ENCODE assay signal across 35 cellular contexts in the genomic region with DNA sequence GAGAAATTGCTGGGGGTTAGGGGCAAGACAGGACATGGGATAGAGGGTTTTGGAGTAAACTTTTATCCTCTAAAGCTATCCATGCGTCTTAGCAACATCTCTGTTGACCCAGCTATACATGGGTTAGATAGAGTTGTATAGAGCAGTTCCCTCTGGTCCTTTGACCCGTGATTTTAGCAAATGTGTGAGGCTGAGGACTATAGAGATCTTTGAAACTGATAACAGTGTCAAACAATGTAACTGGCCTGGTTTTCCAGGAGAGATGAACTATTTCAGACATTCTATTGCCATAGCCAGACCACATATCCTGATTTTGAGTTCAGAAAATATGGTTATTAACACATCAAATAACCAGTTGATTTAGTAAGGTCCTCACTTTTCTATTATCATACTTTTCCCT.
"Had no signal": no experiment of that assay in that cellular context is flagged by ENCODE, and none has a peak within 500 bp of the region (broad histone marks: within the 10 kb centered on the region; RNA-seq: fewer than 3 reads in every experiment).

No MANE protein-coding gene starts in this region.

- H3K9me3 ChIP-seq: adrenal gland, body of pancreas, breast epithelium had no signal

- H3K36me3 ChIP-seq: adrenal gland, brain microvascular endothelial cell, breast epithelium had no signal

- H3K27me3 ChIP-seq: adrenal gland, body of pancreas, breast epithelium had no signal

- DNase-seq: activated B cell treated with CpG ODN at 0.5 μM for 24 hours; activated CD4-positive, alpha-beta memory T cell treated with anti-CD3 and anti-CD28 coated beads for 36 hours; activated CD4-positive, alpha-beta T cell treated with anti-CD3 and anti-CD28 coated beads for 4 hours; activated CD4-positive, alpha-beta T cell treated with anti-CD3 and anti-CD28 coated beads, Interleukin-2, amount 10 ng/mL, durations not matched to agents 24 days and 14 days; activated CD4-positive, alpha-beta T cell treated with anti-CD3 and anti-CD28 coated beads, Interleukin-2, amount 50 U/mL, for 1 hour; activated CD4-positive, alpha-beta T cell treated with anti-CD3 and anti-CD28 coated beads, Interleukin-2, amount 50 U/mL, for 4 hours; activated CD4-positive, CD25-positive, alpha-beta regulatory T cell treated with anti-CD3 and anti-CD28 coated beads, Interleukin-2, amount 50 U/mL, for 72 hours; activated CD8-positive, alpha-beta memory T cell treated with anti-CD3 and anti-CD28 coated beads, Interleukin-2, amount 50 U/mL, for 4 hours; activated CD8-positive, alpha-beta T cell treated with anti-CD3 and anti-CD28 coated beads for 36 hours; activated effector memory CD4-positive, alpha-beta T cell treated with anti-CD3 and anti-CD28 coated beads, Interleukin-2, amount 50 U/mL, for 16 hours; activated gamma-delta T cell treated with Interleukin-2 at 50 U/mL for 16 hours; activated naive CD4-positive, alpha-beta T cell; activated naive CD4-positive, alpha-beta T cell treated with anti-CD3 and anti-CD28 coated beads for 36 hours; activated naive CD4-positive, alpha-beta T cell treated with anti-CD3 and anti-CD28 coated beads, Interleukin-2, amount 50 U/mL, for 16 hours; activated naive CD8-positive, alpha-beta T cell treated with anti-CD3 and anti-CD28 coated beads for 36 hours; activated T-cell treated with anti-CD3 and anti-CD28 coated beads for 4 hours; activated T-cell treated with anti-CD3 and anti-CD28 coated beads, Interleukin-2, amount 50 U/mL, for 1 hour; activated T-cell treated with anti-CD3 and anti-CD28 coated beads, Interleukin-2, amount 50 U/mL, for 4 hours; activated T-cell treated with anti-CD3 and anti-CD28 coated beads, Interleukin-2, amount 50 U/mL, for 72 hours; adrenal gland; amniotic stem cell; aorta; body of pancreas; brain microvascular endothelial cell; central memory CD4-positive, alpha-beta T cell; T-helper 1 cell; T-helper 2 cell; T-helper 9 cell had no signal

- H3K27me3 Mint-ChIP-seq: activated T-helper 17 cell treated with anti-CD3 and anti-CD28 coated beads, Interleukin-2, amount 50 U/mL, for 72 hours had no signal

- H3K36me3 Mint-ChIP-seq: activated CD4-positive, alpha-beta memory T cell treated with anti-CD3 and anti-CD28 coated beads for 36 hours; activated naive CD4-positive, alpha-beta T cell treated with anti-CD3 and anti-CD28 coated beads, Interleukin-2, amount 50 U/mL, for 72 hours; activated naive CD8-positive, alpha-beta T cell treated with anti-CD3 and anti-CD28 coated beads for 36 hours had no signal

- H3K4me3 ChIP-seq: adrenal gland, body of pancreas, breast epithelium had no signal

- H3K27ac Mint-ChIP-seq: activated B cell treated with CpG ODN at 0.5 μM for 24 hours; activated CD4-positive, alpha-beta memory T cell treated with anti-CD3 and anti-CD28 coated beads for 36 hours; activated CD4-positive, alpha-beta T cell treated with anti-CD3 and anti-CD28 coated beads, Interleukin-2, amount 10 ng/mL, durations not matched to agents 24 days and 14 days; activated CD8-positive, alpha-beta T cell treated with anti-CD3 and anti-CD28 coated beads for 36 hours; activated naive CD4-positive, alpha-beta T cell treated with anti-CD3 and anti-CD28 coated beads for 36 hours; activated naive CD4-positive, alpha-beta T cell treated with anti-CD3 and anti-CD28 coated beads, Interleukin-2, amount 50 U/mL, for 72 hours; activated naive CD8-positive, alpha-beta T cell treated with anti-CD3 and anti-CD28 coated beads for 36 hours; activated T-cell treated with anti-CD3 and anti-CD28 coated beads, Interleukin-2, amount 50 U/mL, for 72 hours; activated T-helper 1 cell treated with anti-CD3 and anti-CD28 coated beads, Interleukin-12 subunit alpha, Interleukin-12 subunit beta, Interleukin-2, Interleukin-4 antibody, amounts not matched to agents 30 ng/mL and 10 ng/mL and 1 ng/mL, durations not matched to agents 14 hours and 24 hours and 36 hours; activated T-helper 17 cell treated with anti-CD3 and anti-CD28 coated beads, Interleukin-2, amount 50 U/mL, for 72 hours; T-helper 1 cell treated with Interleukin-12 subunit alpha and Interleukin-12 subunit beta and Interleukin-4 antibody, amounts not matched to agents 30 μg/mL and 1 μg/mL, for 36 hours; T-helper 2 cell treated with Interferon-gamma antibody and Interleukin-4, amounts not matched to agents 5 μg/mL and 100 μg/mL, for 36 hours had no signal

- ATAC-seq: activated CD8-positive, alpha-beta T cell treated with anti-CD3 and anti-CD28 coated beads for 36 hours; activated naive CD4-positive, alpha-beta T cell treated with anti-CD3 and anti-CD28 coated beads, Interleukin-2, amount 50 U/mL, for 72 hours; activated T-cell treated with anti-CD3 and anti-CD28 coated beads, Interleukin-2, amount 50 U/mL, for 4 hours; activated T-cell treated with anti-CD3 and anti-CD28 coated beads, Interleukin-2, amount 50 U/mL, for 72 hours; activated T-helper 17 cell treated with anti-CD3 and anti-CD28 coated beads, Interleukin-2, amount 50 U/mL, for 72 hours; body of pancreas had no signal

- H3K4me1 Mint-ChIP-seq: activated B cell treated with CpG ODN at 0.5 μM for 24 hours; activated CD4-positive, alpha-beta T cell treated with anti-CD3 and anti-CD28 coated beads, Interleukin-2, amount 10 ng/mL, durations not matched to agents 24 days and 14 days; activated naive CD8-positive, alpha-beta T cell treated with anti-CD3 and anti-CD28 coated beads for 36 hours; activated T-helper 17 cell treated with anti-CD3 and anti-CD28 coated beads, Interleukin-2, amount 50 U/mL, for 72 hours had no signal

- H3K4me3 Mint-ChIP-seq: activated B cell treated with CpG ODN at 0.5 μM for 24 hours; activated CD4-positive, alpha-beta memory T cell treated with anti-CD3 and anti-CD28 coated beads for 36 hours; activated CD4-positive, alpha-beta T cell treated with anti-CD3 and anti-CD28 coated beads, Interleukin-2, amount 10 ng/mL, durations not matched to agents 24 days and 14 days; activated CD8-positive, alpha-beta T cell treated with anti-CD3 and anti-CD28 coated beads for 36 hours; activated naive CD4-positive, alpha-beta T cell treated with anti-CD3 and anti-CD28 coated beads for 36 hours; activated naive CD8-positive, alpha-beta T cell treated with anti-CD3 and anti-CD28 coated beads for 36 hours; activated T-cell treated with anti-CD3 and anti-CD28 coated beads, Interleukin-2, amount 50 U/mL, for 4 hours; activated T-cell treated with anti-CD3 and anti-CD28 coated beads, Interleukin-2, amount 50 U/mL, for 72 hours; activated T-helper 1 cell treated with anti-CD3 and anti-CD28 coated beads, Interleukin-12 subunit alpha, Interleukin-12 subunit beta, Interleukin-2, Interleukin-4 antibody, amounts not matched to agents 30 ng/mL and 10 ng/mL and 1 ng/mL, durations not matched to agents 14 hours and 24 hours and 36 hours; activated T-helper 17 cell treated with anti-CD3 and anti-CD28 coated beads, Interleukin-2, amount 50 U/mL, for 72 hours; T-helper 1 cell treated with Interleukin-12 subunit alpha and Interleukin-12 subunit beta and Interleukin-4 antibody, amounts not matched to agents 30 μg/mL and 1 μg/mL, for 36 hours; T-helper 2 cell treated with Interferon-gamma antibody and Interleukin-4, amounts not matched to agents 5 μg/mL and 100 μg/mL, for 36 hours had no signal

- H3K9me3 Mint-ChIP-seq: activated B cell treated with CpG ODN at 0.5 μM for 24 hours; activated CD4-positive, alpha-beta memory T cell treated with anti-CD3 and anti-CD28 coated beads for 36 hours; activated CD4-positive, alpha-beta T cell treated with anti-CD3 and anti-CD28 coated beads, Interleukin-2, amount 10 ng/mL, durations not matched to agents 24 days and 14 days; activated CD8-positive, alpha-beta T cell treated with anti-CD3 and anti-CD28 coated beads for 36 hours; activated naive CD4-positive, alpha-beta T cell treated with anti-CD3 and anti-CD28 coated beads for 36 hours; activated naive CD4-positive, alpha-beta T cell treated with anti-CD3 and anti-CD28 coated beads, Interleukin-2, amount 50 U/mL, for 72 hours; activated naive CD8-positive, alpha-beta T cell treated with anti-CD3 and anti-CD28 coated beads for 36 hours; activated T-cell treated with anti-CD3 and anti-CD28 coated beads, Interleukin-2, amount 50 U/mL, for 4 hours; activated T-cell treated with anti-CD3 and anti-CD28 coated beads, Interleukin-2, amount 50 U/mL, for 72 hours; activated T-helper 1 cell treated with anti-CD3 and anti-CD28 coated beads, Interleukin-12 subunit alpha, Interleukin-12 subunit beta, Interleukin-2, Interleukin-4 antibody, amounts not matched to agents 30 ng/mL and 10 ng/mL and 1 ng/mL, durations not matched to agents 14 hours and 24 hours and 36 hours; activated T-helper 17 cell treated with anti-CD3 and anti-CD28 coated beads, Interleukin-2, amount 50 U/mL, for 72 hours; T-helper 1 cell treated with Interleukin-12 subunit alpha and Interleukin-12 subunit beta and Interleukin-4 antibody, amounts not matched to agents 30 μg/mL and 1 μg/mL, for 36 hours; T-helper 2 cell treated with Interferon-gamma antibody and Interleukin-4, amounts not matched to agents 5 μg/mL and 100 μg/mL, for 36 hours had no signal

- H3K27ac ChIP-seq: adrenal gland, body of pancreas, brain microvascular endothelial cell, breast epithelium, VCaP had no signal

- H3K4me1 ChIP-seq: body of pancreas, breast epithelium had no signal
